ENCODE assay signal across 16 cellular contexts in genomic region chr16:69324585-69325253, GRCh38. TPM values are rescaled to one million over a fixed set of nuclear protein-coding genes. Genes with fewer than 3 reads are reported as not detected.
DNase-seq lines count a peak whose midpoint lies in the region; ATAC-seq, FAIRE-seq and TF ChIP-seq lines count a peak whose summit lies in the region.
"Had no signal": no experiment of that assay in that cellular context is flagged by ENCODE, and none has a peak within 500 bp of the region (broad histone marks: within the 10 kb centered on the region; RNA-seq: fewer than 3 reads in every experiment).

No MANE protein-coding gene starts in this region.

- in situ Hi-C loops in K562 (cut with MboI), result no loop called here

- peak overlapping the region; percentile 19 for H3K27ac Mint-ChIP-seq in neural crest cell (ENCODE audit: unreplicated experiment)

- no peak for TF ChIP-seq CTCF in cardiac muscle cell (IDR thresholded peaks at IDR 0.05; ENCODE audit: low read depth, low read length)
- TF ChIP-seq CTCF in heart right ventricle (IDR thresholded peaks at IDR 0.05), result no peak
- TF ChIP-seq CTCF in K562 (IDR thresholded peaks at IDR 0.05 in 2 of 3, conservative IDR thresholded peaks at IDR 0.05 in 1 of 3; ENCODE audit: insufficient read depth in 2 of 3, low read depth in 1 of 3, low read length in 3 of 3), result no peak
- no peak for TF ChIP-seq CTCF in neural crest cell (conservative IDR thresholded peaks at IDR 0.05)

- H3K36me3 Mint-ChIP-seq in neural crest cell (ENCODE audit: low read depth), result peaks cover 18% of the 10 kb centered on the region

- H3K27me3 ChIP-seq in cardiac muscle cell (no peaks in the 10 kb centered on the region), heart right ventricle (no peaks in the 10 kb centered on the region), K562 (ENCODE audit: control insufficient read depth in 2 of 2, insufficient read depth in 2 of 2, low read length in 2 of 2) (no peaks in the 10 kb centered on the region), MG63 (no peaks in the 10 kb centered on the region)

- H3K9me3 ChIP-seq in cardiac muscle cell (ENCODE audit: low read depth) (no peaks in the 10 kb centered on the region), heart right ventricle (no peaks in the 10 kb centered on the region), K562 (replicated peaks; ENCODE audit: control insufficient read depth, insufficient read depth, low read depth, low read length) (no peaks in the 10 kb centered on the region), MG63 (no peaks in the 10 kb centered on the region)

- H3K9me1 ChIP-seq in K562 (ENCODE audit: control insufficient read depth, insufficient read depth, low read length), result no peaks in the 10 kb centered on the region

- peaks cover 27% of the 10 kb centered on the region for H3K4me1 Mint-ChIP-seq in neural crest cell

- peaks cover 82% of the 10 kb centered on the region for H3K79me2 ChIP-seq in K562 (ENCODE audit: control insufficient read depth, insufficient read depth, low read length)

- H3K9me3 Mint-ChIP-seq in neural crest cell, result no peaks in the 10 kb centered on the region

- intact Hi-C loops in heart right ventricle (cut with DNase I) (no loop called here), K562 (cut with micrococcal nuclease) (no loop called here)

- H3K27ac ChIP-seq in cardiac muscle cell (peak overlapping the region; percentile 3), heart right ventricle (no peak overlapping the region), K562 (ENCODE audit: extremely low read depth, low read depth, low read length) (no peak overlapping the region; the same call in 2 of the 3 replicates)

- ATAC-seq in heart right ventricle, result no peak
- ATAC-seq in K562, result no peak

- 77 to 84% methylated on average over 10 of the region's 10 CpGs for WGBS in heart right ventricle, 2 donors
- WGBS in K562 (ENCODE audit: insufficient coverage, low coverage, missing lambda C conversion rate), result 67% methylated on average over 10 of the region's 10 CpGs

- CTCF ChIA-PET in K562 (lab: Yijun Ruan, JAX; ENCODE audit: low intra/inter-chr PET ratio), result no interaction called here

- POLR2A ChIA-PET in K562 (lab: Yijun Ruan, JAX), result interaction anchor here (0.6 to 2.4 kb wide), 5 partner anchors 9 to 459 kb away, joined by 4 to 7 read pairs (median 4); no protein-coding TSS in a partner anchor

- H3K4me3 ChIP-seq in cardiac muscle cell (no peak overlapping the region), heart right ventricle (no peak overlapping the region), K562 (no peak overlapping the region), MG63 (no peak overlapping the region)

- TSS peak; percentile 54 for BruUV-seq in K562 (replicated peaks; lab: Mats Ljungman, UMichigan)

- H4K20me1 ChIP-seq in K562 (replicated peaks; ENCODE audit: control insufficient read depth, insufficient read depth, low read length), result peaks cover 42% of the 10 kb centered on the region

- DNase-seq in cardiac muscle cell (ENCODE audit: low read depth in 1 of 2, low spot score in 1 of 2) (no peak), heart right ventricle (no peak), K562 (ENCODE audit: extremely low read depth in 1 of 4, low spot score in 3 of 4) (peak in 1 of 4 experiments; percentile 21), neural crest cell (ENCODE audit: low read depth, low spot score) (no peak), pons (ENCODE audit: low spot score) (no peak), MG63 (no peak), medulla oblongata (ENCODE audit: extremely low spot score) (no peak)
- no peak for DNase-seq in stimulated activated CD4-positive, alpha-beta T cell treated with anti-CD3 and anti-CD28 coated beads, Interleukin-4, amount 100 ng/mL, for 1 hour
- DNase-seq: activated CD4-positive, alpha-beta T cell treated with anti-CD3 and anti-CD28 coated beads, Interleukin-2, amount 50 U/mL, for 1 hour; NCI-H187; stimulated activated naive CD4-positive, alpha-beta T cell had no signal

- FAIRE-seq in K562 (lab: Jason Lieb, UNC), result no peak
- FAIRE-seq: urothelium cell line had no signal

- peaks cover 47% of the 10 kb centered on the region for H3K36me3 ChIP-seq in cardiac muscle cell
- peaks cover 7 to 91% (median 61%) of the 10 kb centered on the region in 9 donors for H3K36me3 ChIP-seq in heart right ventricle
- peaks cover 95% of the 10 kb centered on the region for H3K36me3 ChIP-seq in K562 (ENCODE audit: control insufficient read depth, insufficient read depth, low read length)
- peaks cover 40% of the 10 kb centered on the region for H3K36me3 ChIP-seq in MG63

- no peak overlapping the region for H2AFZ ChIP-seq in K562 (ENCODE audit: low read depth, low read length)

- H3K4me1 ChIP-seq in cardiac muscle cell (ENCODE audit: low read depth) (no peaks in the 10 kb centered on the region), heart right ventricle (peaks cover 2 to 51% (median 40%) of the 10 kb centered on the region in 9 donors), K562 (replicated peaks in 1 of 2; ENCODE audit: control insufficient read depth in 2 of 2, insufficient read depth in 2 of 2, low read length in 2 of 2) (peaks cover 23 to 54% of the 10 kb centered on the region in 2 experiments; a peak in 4 of 5 replicates)

- no peak overlapping the region for H3K4me2 ChIP-seq in K562 (ENCODE audit: insufficient read depth, low read length)

- H3K9ac ChIP-seq in K562 (ENCODE audit: insufficient read depth in 1 of 2, low read depth in 2 of 2, low read length in 2 of 2), result peak overlapping the region in 1 of 2 experiments; percentile 2; a peak in 1 of 4 replicates

- H3K27me3 Mint-ChIP-seq in neural crest cell (ENCODE audit: low read depth), result no peaks in the 10 kb centered on the region

- TF ChIP-seq EP300 in K562 (IDR thresholded peaks at IDR 0.05; ENCODE audit: low read length), result no peak

- TF ChIP-seq RAD21 in K562 (CRISPR knock-in tag; conservative IDR thresholded peaks at IDR 0.05 in 1 of 2, IDR thresholded peaks at IDR 0.05 in 1 of 2), result no peak

- TF ChIP-seq POLR2A in K562 (conservative IDR thresholded peaks at IDR 0.05), result peak; percentile 27; the same call in 1 of the 2 replicates

- H3K4me3 Mint-ChIP-seq in neural crest cell, result peak overlapping the region; percentile 27

RNA-seq across cellular contexts. Expression of gene PDF, which starts 5.7 kb away (rescaled TPM):
- 16.1 and 16.7 TPM in 2 replicates for total RNA-seq in cardiac muscle cell
- 12.0 and 13.2 TPM in 2 replicates for polyA plus RNA-seq in cardiac muscle cell
- 10 to 100 TPM in 1 of 10 donors, 1 to 10 TPM in 9; 3.9 to 10.7 (median 5.4) TPM for total RNA-seq in heart right ventricle
- 1 to 10 TPM; 2.0 to 9.9 TPM for polyA plus RNA-seq in heart right ventricle
- total RNA-seq in K562 (2011; cell fraction: chromatin; rRNA removed; ENCODE audit: low replicate concordance), result 3.6 and 14.6 TPM in 2 replicates
- 24.6 and 26.7 TPM in 2 replicates for total RNA-seq in K562 (2011; cell fraction: nucleolus; rRNA removed)
- total RNA-seq in K562 (2011; cell fraction: nucleoplasm; rRNA removed), result 10.4 and 14.0 TPM in 2 replicates
- 60.6 and 72.4 TPM in 2 replicates for total RNA-seq in K562 (2014; rRNA removed)
- 0.67 and 1.7 TPM in 2 replicates for total RNA-seq in K562 (2014; rRNA removed; fragmentation: Illumina TruSeq; extraction: Trizol)
- total RNA-seq in K562 (2015; rRNA removed; fragmentation: Illumina TruSeq; extraction: Trizol), result 6.2 and 10.1 TPM in 2 replicates
- total RNA-seq in K562 (2021), result 31.5 and 36.3 TPM in 2 replicates
- polyA plus RNA-seq in K562 (2011; rRNA removed), result 4.3 and 5.3 TPM in 2 replicates
- 12.0 and 31.8 TPM in 2 replicates for polyA plus RNA-seq in K562 (2011; cell fraction: cytosol; rRNA removed)
- polyA plus RNA-seq in K562 (2011; cell fraction: nucleus; rRNA removed), result 6.9 and 12.3 TPM in 2 replicates
- 14.4 and 18.0 TPM in 2 replicates for polyA plus RNA-seq in K562 (2012)
- polyA plus RNA-seq in K562 (2014; fragmentation: Illumina TruSeq; extraction: Trizol), result 5.6 and 11.1 TPM in 2 replicates
- under 1 TPM; 0.15 to 0.25 TPM for polyA plus RNA-seq in K562 (2014; fragmentation: Nextera tagmentation; extraction: Ambion mirVana)
- polyA plus RNA-seq in K562 (2014; rRNA removed), result 40.0 and 45.5 TPM in 2 replicates
- polyA minus RNA-seq in K562 (2011; rRNA and poly(A)+ RNA removed), result 2.7 and 4.4 TPM in 2 replicates
- 7.4 and 7.6 TPM in 2 replicates for polyA minus RNA-seq in K562 (2011; cell fraction: cytosol; rRNA and poly(A)+ RNA removed)
- polyA minus RNA-seq in K562 (2011; cell fraction: nucleus; rRNA and poly(A)+ RNA removed), result 7.8 and 9.4 TPM in 2 replicates
- total RNA-seq in neural crest cell, result 19.4 and 20.1 TPM in 2 replicates
- total RNA-seq in MG63 (2014; rRNA removed; shearing (Covaris generic); ENCODE audit: low replicate concordance), result 9.1 and 28.5 TPM in 2 replicates

RNA-seq across cellular contexts. Expression of gene VPS4A, which starts 13.6 kb away (rescaled TPM):
- total RNA-seq in cardiac muscle cell, result 30.8 and 36.9 TPM in 2 replicates
- polyA plus RNA-seq in cardiac muscle cell, result 50.7 and 52.2 TPM in 2 replicates
- total RNA-seq in heart right ventricle, result 10 to 100 TPM; 24.2 to 35.1 (median 27.7) TPM
- 10 to 100 TPM; 38.8 to 44.6 TPM for polyA plus RNA-seq in heart right ventricle
- total RNA-seq in K562 (2011; cell fraction: chromatin; rRNA removed; ENCODE audit: low replicate concordance), result 26.7 and 75.5 TPM in 2 replicates
- 37.9 and 38.5 TPM in 2 replicates for total RNA-seq in K562 (2011; cell fraction: nucleolus; rRNA removed)
- total RNA-seq in K562 (2011; cell fraction: nucleoplasm; rRNA removed), result 41.0 and 51.9 TPM in 2 replicates
- 35.5 and 48.9 TPM in 2 replicates for total RNA-seq in K562 (2014; rRNA removed)
- total RNA-seq in K562 (2014; rRNA removed; fragmentation: Illumina TruSeq; extraction: Trizol), result 20.3 and 23.9 TPM in 2 replicates
- 29.9 and 30.7 TPM in 2 replicates for total RNA-seq in K562 (2015; rRNA removed; fragmentation: Illumina TruSeq; extraction: Trizol)
- 37.8 and 38.1 TPM in 2 replicates for total RNA-seq in K562 (2021)
- polyA plus RNA-seq in K562 (2011; rRNA removed), result 16.1 and 16.3 TPM in 2 replicates
- polyA plus RNA-seq in K562 (2011; cell fraction: cytosol; rRNA removed), result 22.2 and 23.1 TPM in 2 replicates
- 57.7 and 70.1 TPM in 2 replicates for polyA plus RNA-seq in K562 (2011; cell fraction: nucleus; rRNA removed)
- 49.0 and 66.1 TPM in 2 replicates for polyA plus RNA-seq in K562 (2012)
- 42.6 and 45.4 TPM in 2 replicates for polyA plus RNA-seq in K562 (2014; fragmentation: Illumina TruSeq; extraction: Trizol)
- 1 to 10 TPM; 7.6 to 8.1 TPM for polyA plus RNA-seq in K562 (2014; fragmentation: Nextera tagmentation; extraction: Ambion mirVana)
- polyA plus RNA-seq in K562 (2014; rRNA removed), result 37.4 and 40.6 TPM in 2 replicates
- polyA minus RNA-seq in K562 (2011; rRNA and poly(A)+ RNA removed), result 15.0 and 21.0 TPM in 2 replicates
- 18.1 and 22.6 TPM in 2 replicates for polyA minus RNA-seq in K562 (2011; cell fraction: cytosol; rRNA and poly(A)+ RNA removed)
- polyA minus RNA-seq in K562 (2011; cell fraction: nucleus; rRNA and poly(A)+ RNA removed), result 18.0 and 27.2 TPM in 2 replicates
- 35.3 and 36.5 TPM in 2 replicates for total RNA-seq in neural crest cell
- 31.3 and 34.5 TPM in 2 replicates for total RNA-seq in MG63 (2014; rRNA removed; shearing (Covaris generic); ENCODE audit: low replicate concordance)

RNA-seq across cellular contexts. Expression of gene COG8, which starts 14.6 kb away (rescaled TPM):
- 79.2 and 95.3 TPM in 2 replicates for total RNA-seq in cardiac muscle cell
- polyA plus RNA-seq in cardiac muscle cell, result 54.5 and 62.6 TPM in 2 replicates
- total RNA-seq in heart right ventricle, result 10 to 100 TPM; 20.0 to 29.1 (median 23.7) TPM
- polyA plus RNA-seq in heart right ventricle, result 10 to 100 TPM; 15.7 to 16.8 TPM
- total RNA-seq in K562 (2011; cell fraction: chromatin; rRNA removed; ENCODE audit: low replicate concordance), result 58.6 and 101 TPM in 2 replicates
- total RNA-seq in K562 (2011; cell fraction: nucleolus; rRNA removed), result 70.5 and 89.9 TPM in 2 replicates
- total RNA-seq in K562 (2011; cell fraction: nucleoplasm; rRNA removed), result 73.8 and 77.9 TPM in 2 replicates
- total RNA-seq in K562 (2014; rRNA removed), result 34.2 and 45.2 TPM in 2 replicates
- total RNA-seq in K562 (2014; rRNA removed; fragmentation: Illumina TruSeq; extraction: Trizol), result 21.9 and 23.3 TPM in 2 replicates
- total RNA-seq in K562 (2015; rRNA removed; fragmentation: Illumina TruSeq; extraction: Trizol), result 29.4 and 30.1 TPM in 2 replicates
- 42.6 and 43.6 TPM in 2 replicates for total RNA-seq in K562 (2021)
- polyA plus RNA-seq in K562 (2011; rRNA removed), result 31.5 and 34.9 TPM in 2 replicates
- polyA plus RNA-seq in K562 (2011; cell fraction: cytosol; rRNA removed), result 40.5 and 58.4 TPM in 2 replicates
- polyA plus RNA-seq in K562 (2011; cell fraction: nucleus; rRNA removed), result 42.4 and 54.2 TPM in 2 replicates
- 20.5 and 29.8 TPM in 2 replicates for polyA plus RNA-seq in K562 (2012)
- 22.0 and 27.9 TPM in 2 replicates for polyA plus RNA-seq in K562 (2014; fragmentation: Illumina TruSeq; extraction: Trizol)
- 1 to 10 TPM; 3.7 to 5.7 TPM for polyA plus RNA-seq in K562 (2014; fragmentation: Nextera tagmentation; extraction: Ambion mirVana)
- polyA plus RNA-seq in K562 (2014; rRNA removed), result 33.4 and 38.2 TPM in 2 replicates
- polyA minus RNA-seq in K562 (2011; rRNA and poly(A)+ RNA removed), result 42.0 and 47.5 TPM in 2 replicates
- polyA minus RNA-seq in K562 (2011; cell fraction: cytosol; rRNA and poly(A)+ RNA removed), result 30.9 and 38.5 TPM in 2 replicates
- polyA minus RNA-seq in K562 (2011; cell fraction: nucleus; rRNA and poly(A)+ RNA removed), result 39.7 and 55.4 TPM in 2 replicates
- 64.2 and 67.6 TPM in 2 replicates for total RNA-seq in neural crest cell
- total RNA-seq in MG63 (2014; rRNA removed; shearing (Covaris generic); ENCODE audit: low replicate concordance), result 34.1 and 51.9 TPM in 2 replicates

RNA-seq across cellular contexts. Expression of gene NIP7, which starts 14.9 kb away (rescaled TPM):
- total RNA-seq in cardiac muscle cell (8.5 and 9.5 TPM in 2 replicates), heart right ventricle (10 to 100 TPM in 1 of 10 donors, 1 to 10 TPM in 9; 6.1 to 15.8 (median 7.8) TPM), K562 (2014; rRNA removed) (41.2 and 45.2 TPM in 2 replicates), K562 (2014; rRNA removed; fragmentation: Illumina TruSeq; extraction: Trizol) (73.9 and 77.8 TPM in 2 replicates), K562 (2015; rRNA removed; fragmentation: Illumina TruSeq; extraction: Trizol) (82.9 and 85.5 TPM in 2 replicates), K562 (2021) (52.8 and 58.1 TPM in 2 replicates), neural crest cell (42.0 and 42.3 TPM in 2 replicates)
- polyA plus RNA-seq in cardiac muscle cell (23.6 and 26.1 TPM in 2 replicates), heart right ventricle (1 to 10 TPM; 8.0 to 8.2 TPM), K562 (2011; rRNA removed) (18.9 and 28.9 TPM in 2 replicates), K562 (2014; fragmentation: Illumina TruSeq; extraction: Trizol) (71.2 and 78.3 TPM in 2 replicates), K562 (2014; fragmentation: Nextera tagmentation; extraction: Ambion mirVana) (10 to 100 TPM; 72.5 to 78.3 TPM), K562 (2014; rRNA removed) (57.7 and 67.0 TPM in 2 replicates)
- total RNA-seq in K562 (2011; cell fraction: chromatin; rRNA removed; ENCODE audit: low replicate concordance), result 67.9 and 76.6 TPM in 2 replicates
- total RNA-seq in K562 (2011; cell fraction: nucleolus; rRNA removed), result 38.0 and 41.5 TPM in 2 replicates
- total RNA-seq in K562 (2011; cell fraction: nucleoplasm; rRNA removed), result 63.2 and 72.6 TPM in 2 replicates
- polyA plus RNA-seq in K562 (2011; cell fraction: cytosol; rRNA removed), result 15.3 and 21.6 TPM in 2 replicates
- polyA plus RNA-seq in K562 (2011; cell fraction: nucleus; rRNA removed), result 12.1 and 15.2 TPM in 2 replicates
- polyA plus RNA-seq in K562 (2012), result 27.0 and 61.8 TPM in 2 replicates
- 33.1 and 33.6 TPM in 2 replicates for polyA minus RNA-seq in K562 (2011; rRNA and poly(A)+ RNA removed)
- 15.2 and 22.5 TPM in 2 replicates for polyA minus RNA-seq in K562 (2011; cell fraction: cytosol; rRNA and poly(A)+ RNA removed)
- polyA minus RNA-seq in K562 (2011; cell fraction: nucleus; rRNA and poly(A)+ RNA removed), result 15.3 and 17.2 TPM in 2 replicates
- 24.0 and 32.6 TPM in 2 replicates for total RNA-seq in MG63 (2014; rRNA removed; shearing (Covaris generic); ENCODE audit: low replicate concordance)

RNA-seq across cellular contexts. Expression of gene TMED6, which starts 26.9 kb away (rescaled TPM):
- total RNA-seq in cardiac muscle cell (0.69 TPM in 1 of 2 replicates, not detected in the other), heart right ventricle (under 1 TPM in 4 of 10 donors, not detected in 6; 0.32 to 0.41 (median 0.38) TPM), K562 (2014; rRNA removed) (0.18 TPM in 1 of 2 replicates, not detected in the other), K562 (2014; rRNA removed; fragmentation: Illumina TruSeq; extraction: Trizol) (0.22 and 0.25 TPM in 2 replicates), K562 (2015; rRNA removed; fragmentation: Illumina TruSeq; extraction: Trizol) (0.25 TPM in 1 of 2 replicates, not detected in the other), K562 (2021) (0.51 TPM in 1 of 2 replicates, not detected in the other), neural crest cell (0.56 and 0.82 TPM in 2 replicates)
- polyA plus RNA-seq in cardiac muscle cell (0.37 and 0.95 TPM in 2 replicates), heart right ventricle (under 1 TPM in 1 of 2 donors, not detected in 1; 0.37 TPM), K562 (2011; rRNA removed) (0.14 and 0.20 TPM in 2 replicates), K562 (2014; fragmentation: Illumina TruSeq; extraction: Trizol) (0.22 TPM in 1 of 2 replicates, not detected in the other), K562 (2014; fragmentation: Nextera tagmentation; extraction: Ambion mirVana) (under 1 TPM; 0.32 to 0.45 TPM), K562 (2014; rRNA removed) (not detected in 2 replicates)
- 1.5 and 1.7 TPM in 2 replicates for total RNA-seq in K562 (2011; cell fraction: chromatin; rRNA removed; ENCODE audit: low replicate concordance)
- 0.67 TPM in 1 of 2 replicates, not detected in the other for total RNA-seq in K562 (2011; cell fraction: nucleolus; rRNA removed)
- total RNA-seq in K562 (2011; cell fraction: nucleoplasm; rRNA removed), result 1.6 TPM in 2 replicates
- 0.07 TPM in 1 of 2 replicates, not detected in the other for polyA plus RNA-seq in K562 (2011; cell fraction: cytosol; rRNA removed)
- 0.70 TPM in 1 of 2 replicates, not detected in the other for polyA plus RNA-seq in K562 (2011; cell fraction: nucleus; rRNA removed)
- polyA plus RNA-seq in K562 (2012), result 0.36 and 0.47 TPM in 2 replicates
- polyA minus RNA-seq in K562 (2011; rRNA and poly(A)+ RNA removed), result not detected in 2 replicates
- not detected in 2 replicates for polyA minus RNA-seq in K562 (2011; cell fraction: cytosol; rRNA and poly(A)+ RNA removed)
- polyA minus RNA-seq in K562 (2011; cell fraction: nucleus; rRNA and poly(A)+ RNA removed), result 0.40 and 0.67 TPM in 2 replicates
- not detected in 2 replicates for total RNA-seq in MG63 (2014; rRNA removed; shearing (Covaris generic); ENCODE audit: low replicate concordance)
- total RNA-seq: fibroblast of villous mesenchyme, omental fat pad, Right ventricle myocardium inferior had no signal
- polyA plus RNA-seq: AG04450 had no signal
